In genomic region chr2:98486374-98486981, GRCh38 we compare ENCODE assay signal across 1 cellular context.
TF ChIP-seq lines count a peak whose summit lies in the region.

No MANE protein-coding gene starts in this region.

TF ChIP-seq in IMR-90, 13 proteins besides CTCF, POLR2A, EP300 and RAD21 (continued from another document):
- no peak for TF ChIP-seq USF2 (IDR thresholded peaks at IDR 0.05; ENCODE audit: low read depth, low read length)
- no peak for TF ChIP-seq RCOR1 (IDR thresholded peaks at IDR 0.05; ENCODE audit: insufficient replicate concordance, low read length)
- no peak for TF ChIP-seq NFE2L2 (IDR thresholded peaks at IDR 0.05; ENCODE audit: low read depth, low read length)
